ENCODE assay signal across 8 cellular contexts in the genomic region with DNA sequence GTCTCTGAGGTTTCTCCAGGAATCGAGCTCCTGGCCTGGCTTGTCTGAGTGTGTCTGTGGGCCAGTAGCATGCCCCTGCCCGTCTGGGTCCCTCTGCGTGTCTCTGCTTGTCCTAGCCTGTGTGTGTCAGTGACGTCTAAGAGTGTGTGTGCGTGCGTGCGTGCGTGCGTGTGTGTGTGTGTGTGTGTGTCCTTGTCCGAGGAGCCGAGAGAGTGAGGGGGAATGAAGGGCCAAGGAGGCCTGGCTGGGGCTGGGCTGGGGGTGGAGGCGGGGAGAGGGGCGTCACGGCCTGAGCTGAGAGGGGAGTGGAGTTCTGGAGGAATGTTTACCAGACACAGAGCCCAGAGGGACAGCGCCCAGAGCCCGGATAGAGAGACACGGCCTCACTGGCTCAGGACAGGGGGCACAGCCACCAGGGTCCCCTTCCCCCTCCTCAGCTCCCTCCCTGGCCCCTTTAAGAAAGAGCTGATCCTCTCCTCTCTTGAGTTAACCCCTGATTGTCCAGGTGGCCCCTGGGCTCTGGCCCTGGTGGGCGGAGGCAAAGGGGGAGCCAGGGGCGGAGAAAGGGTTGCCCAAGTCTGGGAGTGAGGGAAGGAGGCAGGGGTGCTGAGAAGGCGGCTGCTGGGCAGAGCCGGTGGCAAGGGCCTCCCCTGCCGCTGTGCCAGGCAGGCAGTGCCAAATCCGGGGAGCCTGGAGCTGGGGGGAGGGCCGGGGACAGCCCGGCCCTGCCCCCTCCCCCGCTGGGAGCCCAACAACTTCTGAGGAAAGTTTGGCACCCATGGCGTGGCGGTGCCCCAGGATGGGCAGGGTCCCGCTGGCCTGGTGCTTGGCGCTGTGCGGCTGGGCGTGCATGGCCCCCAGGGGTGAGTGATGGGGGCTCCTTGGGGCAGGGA. TPM values are rescaled to one million over a fixed set of nuclear protein-coding genes. Genes with fewer than 3 reads are reported as not detected.
DNase-seq lines count a peak whose midpoint lies in the region; ATAC-seq and TF ChIP-seq lines count a peak whose summit lies in the region.

AXL (plus strand) TSS at position 609 of the 893 bp plus-strand sequence; CDS start at position 779, 170 bp downstream.

- peak in 1 of 2 donors; percentile 66 for TF ChIP-seq POLR2A in vagina (IDR thresholded peaks at IDR 0.05)

- peak within 1 kb of the TSS; percentile 61 to 90 for H3K4me3 ChIP-seq in vagina

- peak within 1 kb of the TSS; percentile 95 for H3K27ac ChIP-seq in vagina

- no peaks in the 10 kb centered on the region for H3K27me3 ChIP-seq in vagina

- H3K4me1 ChIP-seq in vagina: peaks cover 41% of the 10 kb centered on the region

- DNase-seq in C1 segment of cervical spinal cord (lab: John Stamatoyannopoulos, UW) (peak in 11 of 14 donors; percentile 17 to 84 (median 58)), RPMI7951 (ENCODE audit: low read depth) (peak; percentile 89), fibroblast of gingiva (ENCODE audit: low read depth) (peak; percentile 95), middle frontal gyrus (ENCODE audit: extremely low spot score, low spot score) (peak; percentile 13), vagina (ENCODE audit: extremely low spot score in 2 of 2) (peak in 1 of 2 donors; percentile 96), NCI-H526 treated with DMSO at 0.1 percent for 48 hours (lab: John Stamatoyannopoulos, UW) (no peak)

- intact Hi-C loops in vagina (cut with DNase I): loop anchor here (5.0 kb wide), 1 partner anchor 43 kb away; the partner anchor contains the start of gene HNRNPUL1

- no peak for TF ChIP-seq CTCF in vagina (IDR thresholded peaks at IDR 0.05)

- H3K36me3 ChIP-seq in vagina: no peaks in the 10 kb centered on the region

- ATAC-seq in GM21723 (IDR thresholded peaks at IDR 0.05; ENCODE audit: unreplicated experiment): no peak
- ATAC-seq in GM18868 (IDR thresholded peaks at IDR 0.05; ENCODE audit: unreplicated experiment): no peak

- no peaks in the 10 kb centered on the region for H3K9me3 ChIP-seq in vagina

RNA-seq across cellular contexts. Expression of gene AXL, which starts in this region (rescaled TPM):
- total RNA-seq in RPMI7951 (2014; rRNA removed; shearing (Covaris generic)): 140 and 156 TPM in 2 replicates
- total RNA-seq in vagina: 53.5 TPM
